In the genomic region with DNA sequence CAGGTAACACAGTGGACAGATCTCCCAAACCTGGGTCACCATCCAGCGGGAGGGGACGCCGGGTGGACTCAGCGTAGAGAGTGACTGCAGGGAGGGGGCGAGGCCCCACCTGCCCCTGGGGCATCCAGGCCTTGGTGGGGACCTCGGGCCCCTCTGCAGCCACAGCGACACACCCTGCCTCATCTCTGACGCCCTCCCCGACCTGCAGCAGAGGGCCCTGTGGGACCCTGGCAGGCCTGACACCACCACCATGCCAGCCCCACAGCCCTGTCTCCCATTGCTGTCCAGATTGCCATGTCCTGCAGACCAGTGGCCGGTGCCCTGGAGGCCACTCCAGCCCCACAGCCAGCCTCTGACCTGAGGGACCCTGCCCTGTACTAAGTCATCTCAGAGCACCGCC, we compare ENCODE assay signal across 28 cellular contexts. TPM values are rescaled to one million over a fixed set of nuclear protein-coding genes. Genes with fewer than 3 reads are reported as not detected.
"Had no signal": no experiment of that assay in that cellular context is flagged by ENCODE, and none has a peak within 500 bp of the region (broad histone marks: within the 10 kb centered on the region; RNA-seq: fewer than 3 reads in every experiment).

No MANE protein-coding gene starts in this region.

- H3K4me1 Mint-ChIP-seq: activated CD4-positive, alpha-beta memory T cell treated with anti-CD3 and anti-CD28 coated beads, Interleukin-2, amount 10 ng/mL, durations not matched to agents 7 days and 5 days; activated CD4-positive, alpha-beta T cell treated with anti-CD3 and anti-CD28 coated beads, Interleukin-2, amount 10 ng/mL, durations not matched to agents 7 days and 5 days; activated naive CD4-positive, alpha-beta T cell treated with anti-CD3 and anti-CD28 coated beads, Interleukin-2, amount 10 ng/mL, durations not matched to agents 7 days and 5 days; activated naive CD8-positive, alpha-beta T cell treated with anti-CD3 and anti-CD28 coated beads, Interleukin-2, amount 10 ng/mL, durations not matched to agents 7 days and 5 days; endodermal cell had no signal

- FAIRE-seq: frontal cortex had no signal

- H3K4me3 Mint-ChIP-seq: activated CD4-positive, alpha-beta memory T cell treated with anti-CD3 and anti-CD28 coated beads, Interleukin-2, amount 10 ng/mL, durations not matched to agents 7 days and 5 days; activated CD4-positive, alpha-beta T cell treated with anti-CD3 and anti-CD28 coated beads, Interleukin-2, amount 10 ng/mL, durations not matched to agents 7 days and 5 days; activated naive CD4-positive, alpha-beta T cell treated with anti-CD3 and anti-CD28 coated beads, Interleukin-2, amount 10 ng/mL, durations not matched to agents 7 days and 5 days; activated naive CD8-positive, alpha-beta T cell treated with anti-CD3 and anti-CD28 coated beads, Interleukin-2, amount 10 ng/mL, durations not matched to agents 7 days and 5 days; activated T-cell treated with anti-CD3 and anti-CD28 coated beads, Interleukin-2, amount 50 U/mL, for 24 hours; activated T-cell treated with anti-CD3 and anti-CD28 coated beads, Interleukin-2, amount 50 U/mL, for 72 hours; brain; endodermal cell had no signal

- H3K9me3 ChIP-seq: colonic mucosa had no signal

- H3K9me3 Mint-ChIP-seq: activated CD4-positive, alpha-beta memory T cell treated with anti-CD3 and anti-CD28 coated beads, Interleukin-2, amount 10 ng/mL, durations not matched to agents 7 days and 5 days; activated CD4-positive, alpha-beta T cell treated with anti-CD3 and anti-CD28 coated beads, Interleukin-2, amount 10 ng/mL, durations not matched to agents 7 days and 5 days; activated naive CD4-positive, alpha-beta T cell treated with anti-CD3 and anti-CD28 coated beads, Interleukin-2, amount 10 ng/mL, durations not matched to agents 7 days and 5 days; activated naive CD4-positive, alpha-beta T cell treated with anti-CD3 and anti-CD28 coated beads, Interleukin-2, amount 50 U/mL, for 72 hours; activated naive CD8-positive, alpha-beta T cell treated with anti-CD3 and anti-CD28 coated beads, Interleukin-2, amount 10 ng/mL, durations not matched to agents 7 days and 5 days; activated T-cell treated with anti-CD3 and anti-CD28 coated beads, Interleukin-2, amount 50 U/mL, for 72 hours had no signal

- H3K4me3 ChIP-seq: ascending aorta, breast epithelium, cardiac muscle cell, colonic mucosa had no signal

- H3K27ac ChIP-seq: ascending aorta, breast epithelium, cardiac muscle cell, colonic mucosa had no signal

- H3K4me1 ChIP-seq: ascending aorta, breast epithelium, colonic mucosa had no signal

- H3K27me3 ChIP-seq: ascending aorta, breast epithelium, cardiac muscle cell, colonic mucosa had no signal

- H3K27ac Mint-ChIP-seq: activated CD4-positive, alpha-beta memory T cell treated with anti-CD3 and anti-CD28 coated beads, Interleukin-2, amount 10 ng/mL, durations not matched to agents 7 days and 5 days; activated CD4-positive, alpha-beta T cell treated with anti-CD3 and anti-CD28 coated beads, Interleukin-2, amount 10 ng/mL, durations not matched to agents 7 days and 5 days; activated naive CD4-positive, alpha-beta T cell treated with anti-CD3 and anti-CD28 coated beads, Interleukin-2, amount 10 ng/mL, durations not matched to agents 7 days and 5 days; activated naive CD4-positive, alpha-beta T cell treated with anti-CD3 and anti-CD28 coated beads, Interleukin-2, amount 50 U/mL, for 72 hours; activated naive CD8-positive, alpha-beta T cell treated with anti-CD3 and anti-CD28 coated beads, Interleukin-2, amount 10 ng/mL, durations not matched to agents 7 days and 5 days; activated T-cell treated with anti-CD3 and anti-CD28 coated beads, Interleukin-2, amount 50 U/mL, for 24 hours; activated T-cell treated with anti-CD3 and anti-CD28 coated beads, Interleukin-2, amount 50 U/mL, for 72 hours; brain; endodermal cell had no signal

- H3K36me3 ChIP-seq: ascending aorta, breast epithelium, cardiac muscle cell, colonic mucosa had no signal

- DNase-seq: activated CD4-positive, alpha-beta memory T cell treated with anti-CD3 and anti-CD28 coated beads, Interleukin-2, amount 10 ng/mL, durations not matched to agents 7 days and 5 days; activated CD4-positive, alpha-beta T cell treated with anti-CD3 and anti-CD28 coated beads for 4 hours; activated CD4-positive, alpha-beta T cell treated with anti-CD3 and anti-CD28 coated beads, Interleukin-2, amount 10 ng/mL, durations not matched to agents 7 days and 5 days; activated CD4-positive, alpha-beta T cell treated with anti-CD3 and anti-CD28 coated beads, Interleukin-2, amount 50 U/mL, for 4 hours; activated CD4-positive, CD25-positive, alpha-beta regulatory T cell; activated CD4-positive, CD25-positive, alpha-beta regulatory T cell treated with anti-CD3 and anti-CD28 coated beads, Interleukin-2, amount 50 U/mL, for 72 hours; activated CD8-positive, alpha-beta memory T cell treated with anti-CD3 and anti-CD28 coated beads, Interleukin-2, amount 50 U/mL, for 48 hours; activated gamma-delta T cell; activated naive CD4-positive, alpha-beta T cell; activated naive CD4-positive, alpha-beta T cell treated with anti-CD3 and anti-CD28 coated beads, Interleukin-2, amount 10 ng/mL, durations not matched to agents 7 days and 5 days; activated naive CD8-positive, alpha-beta T cell treated with anti-CD3 and anti-CD28 coated beads, Interleukin-2, amount 10 ng/mL, durations not matched to agents 7 days and 5 days; activated T-cell treated with anti-CD3 and anti-CD28 coated beads for 4 hours; activated T-cell treated with anti-CD3 and anti-CD28 coated beads, Interleukin-2, amount 50 U/mL, for 24 hours; activated T-cell treated with anti-CD3 and anti-CD28 coated beads, Interleukin-2, amount 50 U/mL, for 72 hours; central memory CD4-positive, alpha-beta T cell; cerebellar nuclear complex; colonic mucosa; effector CD8-positive, alpha-beta T cell; endodermal cell; foreskin fibroblast; T-helper 2 cell had no signal

- ATAC-seq: activated naive CD4-positive, alpha-beta T cell treated with anti-CD3 and anti-CD28 coated beads, Interleukin-2, amount 50 U/mL, for 72 hours; activated T-cell treated with anti-CD3 and anti-CD28 coated beads, Interleukin-2, amount 50 U/mL, for 72 hours; esophagus mucosa had no signal

- H3K27me3 Mint-ChIP-seq: activated T-cell treated with anti-CD3 and anti-CD28 coated beads, Interleukin-2, amount 50 U/mL, for 24 hours had no signal

- H3K36me3 Mint-ChIP-seq: activated naive CD4-positive, alpha-beta T cell treated with anti-CD3 and anti-CD28 coated beads, Interleukin-2, amount 10 ng/mL, durations not matched to agents 7 days and 5 days; activated naive CD4-positive, alpha-beta T cell treated with anti-CD3 and anti-CD28 coated beads, Interleukin-2, amount 50 U/mL, for 72 hours; activated naive CD8-positive, alpha-beta T cell treated with anti-CD3 and anti-CD28 coated beads, Interleukin-2, amount 10 ng/mL, durations not matched to agents 7 days and 5 days; brain had no signal

RNA-seq across cellular contexts. Expression of a gene that starts 45.2 kb away (rescaled TPM):
- total RNA-seq: ascending aorta had no signal
